Comparison of ENCODE assay signal across 26 cellular contexts in the genomic region with DNA sequence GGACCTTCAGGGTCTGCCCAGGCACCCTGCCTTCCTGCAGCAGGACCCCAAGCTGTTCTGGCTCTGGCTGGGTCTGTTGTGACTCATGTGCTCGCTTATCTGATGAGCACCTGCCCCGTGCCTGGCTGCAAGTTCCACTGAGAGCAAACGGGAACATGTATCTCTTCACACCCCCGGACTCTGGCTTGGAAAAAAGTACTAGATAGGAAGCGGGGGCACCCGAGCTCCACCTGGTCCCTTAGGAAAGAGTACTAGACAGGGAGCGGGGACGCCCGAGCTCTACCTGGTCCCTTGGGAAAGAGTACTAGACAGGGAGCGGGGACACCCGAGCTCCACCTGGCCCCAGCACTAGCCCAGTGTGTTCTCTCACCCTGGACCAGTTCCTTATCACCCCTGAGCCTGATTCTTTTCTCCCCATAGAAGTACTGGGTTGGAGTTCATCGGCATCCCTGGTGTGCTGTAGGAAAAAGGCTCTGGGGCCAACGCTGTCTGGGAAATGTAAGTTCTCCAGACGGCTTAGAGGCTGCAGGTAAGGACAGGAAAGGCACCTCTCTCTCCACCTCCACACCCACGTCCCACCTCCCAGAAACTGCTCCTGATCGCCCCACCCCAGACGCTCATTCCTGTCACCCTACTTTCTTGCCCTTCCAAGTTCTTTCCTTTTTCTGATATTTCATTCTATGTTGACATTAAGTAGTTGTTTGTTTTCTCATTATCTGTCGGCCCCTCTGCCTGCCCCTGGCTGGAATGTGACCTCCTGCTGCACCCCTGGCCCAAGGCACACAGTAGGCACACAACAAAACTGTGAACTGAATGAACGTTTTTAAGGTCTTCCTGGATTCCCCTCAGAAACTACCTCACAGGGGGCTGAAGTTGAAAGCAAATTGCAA. TPM values are rescaled to one million over a fixed set of nuclear protein-coding genes. Genes with fewer than 3 reads are reported as not detected.
DNase-seq lines count a peak whose midpoint lies in the region; ATAC-seq and TF ChIP-seq lines count a peak whose summit lies in the region.
"Had no signal": no experiment of that assay in that cellular context is flagged by ENCODE, and none has a peak within 500 bp of the region (broad histone marks: within the 10 kb centered on the region; RNA-seq: fewer than 3 reads in every experiment).

No MANE protein-coding gene starts in this region.

- H2BK120ac ChIP-seq in mesenchymal stem cell (ENCODE audit: low read depth, low read length): no peak overlapping the region

- H3K9ac ChIP-seq in neural progenitor cell (no peak overlapping the region), mesenchymal stem cell (ENCODE audit: low read length) (no peak overlapping the region)
- H3K9ac ChIP-seq: BLaER1, parathyroid adenoma had no signal

- no peak overlapping the region for H2BK15ac ChIP-seq in mesenchymal stem cell (ENCODE audit: low read depth, poor library complexity, severe bottlenecking)

- H3K27me3 ChIP-seq in right atrium auricular region (no peaks in the 10 kb centered on the region), neural progenitor cell (no peaks in the 10 kb centered on the region), mesenchymal stem cell (ENCODE audit: control insufficient read depth in 1 of 2, insufficient read depth in 1 of 2, low read length in 2 of 2) (no peaks in the 10 kb centered on the region)
- H3K27me3 ChIP-seq: BLaER1, esophagus squamous epithelium, gastroesophageal sphincter, MG63, tibial artery had no signal

- no peak overlapping the region for H3K4me3 Mint-ChIP-seq in neural progenitor cell
- H3K4me3 Mint-ChIP-seq: brain; effector memory CD8-positive, alpha-beta T cell had no signal

- WGBS in mesenchymal stem cell: 83% methylated on average over 15 of the region's 19 CpGs

- H3K4me2 ChIP-seq in neural progenitor cell (no peak overlapping the region), mesenchymal stem cell (ENCODE audit: low read length, poor library complexity, severe bottlenecking) (no peak overlapping the region)
- H3K4me2 ChIP-seq: BLaER1, smooth muscle cell had no signal

- H3K27me3 Mint-ChIP-seq in neural progenitor cell (ENCODE audit: insufficient read depth, low read depth): peaks cover 5% of the 10 kb centered on the region
- H3K27me3 Mint-ChIP-seq: brain; effector memory CD8-positive, alpha-beta T cell had no signal

- H3K4ac ChIP-seq in mesenchymal stem cell (ENCODE audit: low read depth in 1 of 2, low read length in 2 of 2): no peak overlapping the region

- no peak for TF ChIP-seq CTCF in right atrium auricular region (IDR thresholded peaks at IDR 0.05)
- no peak for TF ChIP-seq CTCF in choroid plexus epithelial cell (conservative IDR thresholded peaks at IDR 0.05; ENCODE audit: low read depth, low read length)
- TF ChIP-seq CTCF in neural progenitor cell (IDR thresholded peaks at IDR 0.05): no peak

- H3K18ac ChIP-seq in mesenchymal stem cell (ENCODE audit: low read depth in 1 of 2, low read length in 2 of 2): no peak overlapping the region

- H2BK5ac ChIP-seq in mesenchymal stem cell (ENCODE audit: low read depth, low read length, poor library complexity, severe bottlenecking): no peak overlapping the region

- peaks cover 27% of the 10 kb centered on the region for H3K36me3 Mint-ChIP-seq in neural progenitor cell

- peak overlapping the region in 1 of 2 experiments; percentile 32 for H2BK12ac ChIP-seq in mesenchymal stem cell (ENCODE audit: low read length in 2 of 2)

- ATAC-seq in Right ventricle myocardium inferior: no peak
- ATAC-seq in GM21529 (IDR thresholded peaks at IDR 0.05; ENCODE audit: unreplicated experiment): no peak
- ATAC-seq: effector memory CD8-positive, alpha-beta T cell; gastroesophageal sphincter; lower lobe of right lung had no signal

- no peaks in the 10 kb centered on the region for H3K4me1 Mint-ChIP-seq in neural progenitor cell

- peak; percentile 55 for DNase-seq in right atrium auricular region (ENCODE audit: low spot score)
- no peak for DNase-seq in Right ventricle myocardium inferior (ENCODE audit: missing footprints)
- peak; percentile 48 for DNase-seq in choroid plexus epithelial cell (ENCODE audit: low read depth)
- no peak for DNase-seq in neural progenitor cell (ENCODE audit: low spot score)
- DNase-seq in mesenchymal stem cell: no peak
- no peak for DNase-seq in dedifferentiated amniotic fluid mesenchymal stem cell (ENCODE audit: extremely low spot score)
- no peak for DNase-seq in AML-193 (lab: John Stamatoyannopoulos, UW)
- DNase-seq: activated CD4-positive, alpha-beta T cell treated with anti-CD3 and anti-CD28 coated beads, Interleukin-2, amount 50 U/mL, for 48 hours; activated effector memory CD4-positive, alpha-beta T cell treated with Interleukin-2 at 50 U/mL for 16 hours; Caco-2; effector memory CD8-positive, alpha-beta T cell; esophagus squamous epithelium; GOT3; MG63; NCI-H1417 treated with DMSO at 0.1 percent for 48 hours; NCI-H524 treated with DMSO at 0.1 percent for 48 hours; stimulated activated naive CD4-positive, alpha-beta T cell; T-helper 9 cell; tibial artery had no signal

- H3K36me3 ChIP-seq in right atrium auricular region (no peaks in the 10 kb centered on the region), neural progenitor cell (no peaks in the 10 kb centered on the region), mesenchymal stem cell (ENCODE audit: control insufficient read depth in 1 of 2, insufficient read depth in 2 of 2, low read depth in 1 of 2, low read length in 2 of 2) (peaks cover 0 to 5% of the 10 kb centered on the region in 2 experiments)
- H3K36me3 ChIP-seq: esophagus squamous epithelium, gastroesophageal sphincter, lower lobe of right lung, MG63, tibial artery had no signal

- peak overlapping the region in 1 of 2 experiments; percentile 44 for H3K14ac ChIP-seq in mesenchymal stem cell (ENCODE audit: low read length in 2 of 2)

- H3K27ac ChIP-seq in right atrium auricular region (no peak overlapping the region), neural progenitor cell (no peak overlapping the region), mesenchymal stem cell (ENCODE audit: low read length, poor library complexity, severe bottlenecking) (no peak overlapping the region)
- H3K27ac ChIP-seq: BLaER1, esophagus squamous epithelium, lower lobe of right lung, parathyroid adenoma, tibial artery had no signal

- peaks cover 46% of the 10 kb centered on the region for H3K79me1 ChIP-seq in mesenchymal stem cell (replicated peaks; ENCODE audit: low read length, poor library complexity, severe bottlenecking)

- intact Hi-C loops in Right ventricle myocardium inferior (cut with DNase I): no loop called here

- H4K91ac ChIP-seq in mesenchymal stem cell (ENCODE audit: low read length): no peak overlapping the region

- H3F3A ChIP-seq in neural progenitor cell (ENCODE audit: low read depth): no peaks in the 10 kb centered on the region

- no peaks in the 10 kb centered on the region for H3K9me3 ChIP-seq in right atrium auricular region
- H3K9me3 ChIP-seq in neural progenitor cell (ENCODE audit: low read depth): no peaks in the 10 kb centered on the region
- H3K9me3 ChIP-seq in mesenchymal stem cell (ENCODE audit: control insufficient read depth, low read length): no peaks in the 10 kb centered on the region
- H3K9me3 ChIP-seq: Caco-2, esophagus squamous epithelium, gastroesophageal sphincter, lower lobe of right lung, MG63, tibial artery had no signal

- H3K23ac ChIP-seq in mesenchymal stem cell (ENCODE audit: low read length in 2 of 2): no peak overlapping the region

- H4K8ac ChIP-seq in mesenchymal stem cell (ENCODE audit: low read length): no peak overlapping the region

- peak overlapping the region; percentile 6 for H3K27ac Mint-ChIP-seq in neural progenitor cell

- no peak overlapping the region for H3K4me3 ChIP-seq in right atrium auricular region
- H3K4me3 ChIP-seq in choroid plexus epithelial cell (ENCODE audit: low read depth, low read length): no peak overlapping the region
- H3K4me3 ChIP-seq in neural progenitor cell: no peak overlapping the region
- H3K4me3 ChIP-seq in mesenchymal stem cell (ENCODE audit: insufficient read depth in 1 of 2, low read depth in 1 of 2, low read length in 2 of 2): no peak overlapping the region
- H3K4me3 ChIP-seq: BLaER1, esophagus squamous epithelium, gastroesophageal sphincter, lower lobe of right lung, MG63, smooth muscle cell, tibial artery had no signal

- no peak overlapping the region for H2AFZ ChIP-seq in neural progenitor cell (replicated peaks)
- no peak overlapping the region for H2AFZ ChIP-seq in mesenchymal stem cell (ENCODE audit: low read depth, low read length)
- H2AFZ ChIP-seq: parathyroid adenoma had no signal

- peaks cover 34% of the 10 kb centered on the region for H4K20me1 ChIP-seq in neural progenitor cell (ENCODE audit: low read depth)

- H3K9me3 Mint-ChIP-seq in neural progenitor cell: peaks cover 22% of the 10 kb centered on the region
- H3K9me3 Mint-ChIP-seq: effector memory CD8-positive, alpha-beta T cell had no signal

- peaks cover 99% of the 10 kb centered on the region for H3K79me2 ChIP-seq in neural progenitor cell (ENCODE audit: low read depth)

- no peak overlapping the region for H2AK5ac ChIP-seq in mesenchymal stem cell (ENCODE audit: low read length, severe bottlenecking)

- H3K4me1 ChIP-seq in right atrium auricular region (peaks cover 0 to 17% of the 10 kb centered on the region in 2 donors), neural progenitor cell (peaks cover 15% of the 10 kb centered on the region), mesenchymal stem cell (ENCODE audit: control insufficient read depth, insufficient read depth, low read depth, low read length) (peaks cover 10% of the 10 kb centered on the region)
- H3K4me1 ChIP-seq: Caco-2, lower lobe of right lung, parathyroid adenoma had no signal

RNA-seq across cellular contexts. Expression of a gene that starts 40.2 kb away (rescaled TPM):
- 10 to 100 TPM in 1 of 2 donors, 1 to 10 TPM in 1; 8.1 to 20.1 TPM for total RNA-seq in right atrium auricular region
- total RNA-seq in Right ventricle myocardium inferior: 30.7 TPM
- 36.0 and 40.8 TPM in 2 replicates for total RNA-seq in neural progenitor cell (ENCODE audit: low replicate concordance)
- polyA plus RNA-seq in mesenchymal stem cell (2013, experiment 1 of 2): 7.9 TPM
- polyA plus RNA-seq in mesenchymal stem cell (2013, experiment 2 of 2): 8.8 TPM

Comparison
In these comparisons a context has a peak if more than half of its experiments do, and no peak if none do; other contexts are left out.
1. DNase-seq: peak in right atrium auricular region (single experiment) and choroid plexus epithelial cell (single experiment); none in Right ventricle myocardium inferior (single experiment), neural progenitor cell (single experiment), mesenchymal stem cell (single experiment), dedifferentiated amniotic fluid mesenchymal stem cell (single experiment) and AML-193 (0 of 2).